ENCODE assay signal across 8 cellular contexts in genomic region chr5:82364497-82364896, GRCh38.
DNase-seq lines count a peak whose midpoint lies in the region; ATAC-seq and TF ChIP-seq lines count a peak whose summit lies in the region.

No MANE protein-coding gene starts in this region.

- H3K9me3 Mint-ChIP-seq in CD4-positive, alpha-beta T cell, result no peaks in the 10 kb centered on the region

- no peak for TF ChIP-seq POLR2A in heart left ventricle (IDR thresholded peaks at IDR 0.05)

- WGBS in heart left ventricle, 4 donors, result 54 to 64% (median 56%) methylated on average over 5 of the region's 5 CpGs

- peaks cover 0 to 15% (median 2%) of the 10 kb centered on the region in 12 donors for H3K4me1 ChIP-seq in heart left ventricle
- H3K4me1 ChIP-seq in right atrium auricular region, result no peaks in the 10 kb centered on the region
- peaks cover 17% of the 10 kb centered on the region for H3K4me1 ChIP-seq in adipocyte (ENCODE audit: control insufficient read depth, insufficient read depth, low read length)

- H3K36me3 ChIP-seq in heart left ventricle (no peaks in the 10 kb centered on the region), right atrium auricular region (no peaks in the 10 kb centered on the region), adipocyte (ENCODE audit: control insufficient read depth, insufficient read depth, low read length, severe bottlenecking) (no peaks in the 10 kb centered on the region)

- ATAC-seq in heart left ventricle (peak in 3 of 4 donors; percentile 82 to 86 (median 84)), HG03457 (IDR thresholded peaks at IDR 0.05; ENCODE audit: unreplicated experiment) (no peak)
- ATAC-seq in CD4-positive, alpha-beta T cell (ENCODE audit: poor library complexity), result no peak

- H3K9me3 ChIP-seq in heart left ventricle (no peaks in the 10 kb centered on the region), right atrium auricular region (no peaks in the 10 kb centered on the region), adipocyte (ENCODE audit: control insufficient read depth, low read length) (no peaks in the 10 kb centered on the region)
- H3K9me3 ChIP-seq in CD4-positive, alpha-beta T cell (ENCODE audit: control insufficient read depth, low read length), result no peaks in the 10 kb centered on the region

- TF ChIP-seq CTCF in heart left ventricle (IDR thresholded peaks at IDR 0.05) (peak in 11 of 12 donors; percentile 16 to 61 (median 43)), right atrium auricular region (IDR thresholded peaks at IDR 0.05) (peak in 1 of 2 donors; percentile 55), GM10266 (IDR thresholded peaks at IDR 0.05; ENCODE audit: control insufficient read depth, insufficient read depth, low read depth, missing control alignments) (no peak)
- no peak for TF ChIP-seq CTCF in CD4-positive, alpha-beta T cell (IDR thresholded peaks at IDR 0.05)

- no peak overlapping the region for H3K4me3 Mint-ChIP-seq in CD4-positive, alpha-beta T cell

- POLR2A ChIA-PET in CD4-positive, alpha-beta T cell (lab: Charles Lee), result no interaction called here

- H3K27me3 ChIP-seq in heart left ventricle, result no peaks in the 10 kb centered on the region
- no peaks in the 10 kb centered on the region for H3K27me3 ChIP-seq in right atrium auricular region
- H3K27me3 ChIP-seq in adipocyte (replicated peaks; ENCODE audit: control insufficient read depth, insufficient read depth, low read length), result no peaks in the 10 kb centered on the region
- peaks cover 3% of the 10 kb centered on the region for H3K27me3 ChIP-seq in CD4-positive, alpha-beta T cell (ENCODE audit: control insufficient read depth, insufficient read depth, low read length)

- DNase-seq in heart left ventricle, result no peak
- no peak for DNase-seq in right atrium auricular region (ENCODE audit: low spot score)
- DNase-seq in adipocyte (ENCODE audit: low read depth), result peak; percentile 90
- DNase-seq in iPS-NIHi7 (ENCODE audit: extremely low spot score), result peak; percentile 55
- DNase-seq in GM10266 (ENCODE audit: extremely low spot score), result no peak
- no peak for DNase-seq in stimulated activated CD4-positive, alpha-beta T cell treated with anti-CD3 and anti-CD28 coated beads, Interleukin-4, amount 100 ng/mL, for 24 hours
- DNase-seq in CD4-positive, alpha-beta T cell, result no peak

- H3K36me3 Mint-ChIP-seq in CD4-positive, alpha-beta T cell (ENCODE audit: low read depth), result no peaks in the 10 kb centered on the region

- CTCF ChIA-PET in CD4-positive, alpha-beta T cell (lab: Charles Lee), result no interaction called here

- peak overlapping the region; percentile 27 for H3K9ac ChIP-seq in adipocyte (ENCODE audit: low read length)

- H3K27ac ChIP-seq in heart left ventricle, result peak overlapping the region in 1 of 12 donors; percentile 44
- H3K27ac ChIP-seq in right atrium auricular region, result no peak overlapping the region
- no peak overlapping the region for H3K27ac ChIP-seq in CD4-positive, alpha-beta T cell (ENCODE audit: low read depth, low read length)

- H3K4me1 Mint-ChIP-seq in CD4-positive, alpha-beta T cell (ENCODE audit: low read depth), result peaks cover 11% of the 10 kb centered on the region

- intact Hi-C loops in heart left ventricle (cut with DNase I), result loop anchor here in 3 of 10 donors (5.0 to 10.0 kb wide), 2 partner anchors 130 to 1203 kb away; no protein-coding TSS in a partner anchor
- intact Hi-C loops in CD4-positive, alpha-beta T cell (cut with DNase I, micrococcal nuclease), result no loop called here

- H3K27me3 Mint-ChIP-seq in CD4-positive, alpha-beta T cell, result no peaks in the 10 kb centered on the region

- H3K4me3 ChIP-seq in heart left ventricle (no peak overlapping the region), right atrium auricular region (no peak overlapping the region), adipocyte (ENCODE audit: low read length) (no peak overlapping the region)

- H3K27ac Mint-ChIP-seq in CD4-positive, alpha-beta T cell, result no peak overlapping the region

Comparison
In these comparisons a context has a peak if more than half of its experiments do, and no peak if none do; other contexts are left out.
1. ATAC-seq: peak in heart left ventricle (3 of 4); none in HG03457 (single experiment) and CD4-positive, alpha-beta T cell (single experiment).
2. DNase-seq: peak in adipocyte (single experiment) and iPS-NIHi7 (single experiment); none in heart left ventricle (0 of 5), right atrium auricular region (single experiment), GM10266 (single experiment), stimulated activated CD4-positive, alpha-beta T cell treated with anti-CD3 and anti-CD28 coated beads, Interleukin-4, amount 100 ng/mL, for 24 hours (single experiment) and CD4-positive, alpha-beta T cell (0 of 10).
3. CTCF ChIP-seq: peak in heart left ventricle (11 of 12); none in GM10266 (single experiment) and CD4-positive, alpha-beta T cell (single experiment).